1 cellular context compared by ENCODE assay signal in the genomic region with DNA sequence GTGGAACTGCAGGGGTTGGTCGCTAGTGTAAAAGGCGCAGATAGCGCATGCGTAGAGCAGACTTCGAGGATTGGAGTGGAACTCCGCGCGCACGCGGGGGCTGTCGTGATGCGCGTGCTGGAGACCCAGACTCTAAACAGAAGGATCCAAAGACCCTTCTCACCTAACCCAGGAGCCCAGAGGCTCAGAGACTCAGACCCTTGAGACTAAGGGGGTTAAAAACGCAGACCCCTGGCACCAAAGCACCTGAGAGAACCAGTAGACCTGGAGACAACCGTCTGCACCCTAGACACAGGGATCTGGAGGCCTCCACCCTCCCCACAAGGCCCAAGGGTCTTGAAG.
TF ChIP-seq lines count a peak whose summit lies in the region.

No MANE protein-coding gene starts in this region.

TF ChIP-seq in K562, 482 proteins besides CTCF, POLR2A, EP300 and RAD21 (continued from another document):
- TF ChIP-seq, protein P1, sequence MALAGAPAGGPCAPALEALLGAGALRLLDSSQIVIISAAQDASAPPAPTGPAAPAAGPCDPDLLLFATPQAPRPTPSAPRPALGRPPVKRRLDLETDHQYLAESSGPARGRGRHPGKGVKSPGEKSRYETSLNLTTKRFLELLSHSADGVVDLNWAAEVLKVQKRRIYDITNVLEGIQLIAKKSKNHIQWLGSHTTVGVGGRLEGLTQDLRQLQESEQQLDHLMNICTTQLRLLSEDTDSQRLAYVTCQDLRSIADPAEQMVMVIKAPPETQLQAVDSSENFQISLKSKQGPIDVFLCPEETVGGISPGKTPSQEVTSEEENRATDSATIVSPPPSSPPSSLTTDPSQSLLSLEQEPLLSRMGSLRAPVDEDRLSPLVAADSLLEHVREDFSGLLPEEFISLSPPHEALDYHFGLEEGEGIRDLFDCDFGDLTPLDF (CRISPR knock-in tag; IDR thresholded peaks at IDR 0.05) = 0 out of 2 replicates have a peak, but pooled peaks have one; percentile 27
- TF ChIP-seq ZNF668 (CRISPR knock-in tag; IDR thresholded peaks at IDR 0.05) = 0 out of 2 replicates have a peak, but pooled peaks have one; percentile 11
